20 cellular contexts compared by ENCODE assay signal in genomic region chr2:112891333-112891950, GRCh38. TPM values are rescaled to one million over a fixed set of nuclear protein-coding genes. Genes with fewer than 3 reads are reported as not detected.
DNase-seq lines count a peak whose midpoint lies in the region; ATAC-seq and TF ChIP-seq lines count a peak whose summit lies in the region.
"Had no signal": no experiment of that assay in that cellular context is flagged by ENCODE, and none has a peak within 500 bp of the region (broad histone marks: within the 10 kb centered on the region; RNA-seq: fewer than 3 reads in every experiment).

No MANE protein-coding gene starts in this region.

- DNase-seq in HT-29 (ENCODE audit: low spot score), result peak; percentile 81
- peak; percentile 29 for DNase-seq in RPMI8226
- peak; percentile 62 for DNase-seq in hepatocyte (ENCODE audit: low spot score)
- DNase-seq in superior temporal gyrus (ENCODE audit: extremely low spot score), result peak; percentile 36
- DNase-seq in SHP77 treated with DMSO at 0.1 percent for 48 hours (lab: John Stamatoyannopoulos, UW), result no peak
- DNase-seq in activated T-helper 1 cell treated with anti-CD3 and anti-CD28 coated beads, Interleukin-12 subunit alpha, Interleukin-12 subunit beta, Interleukin-2, Interleukin-4 antibody, amounts not matched to agents 30 ng/mL and 10 ng/mL and 1 ng/mL, durations not matched to agents 14 hours and 24 hours and 36 hours (ENCODE audit: low spot score), result no peak
- DNase-seq: activated CD4-positive, alpha-beta T cell treated with anti-CD3 and anti-CD28 coated beads for 1 hour; activated naive CD8-positive, alpha-beta T cell treated with anti-CD3 and anti-CD28 coated beads, Interleukin-2, amount 10 ng/mL, durations not matched to agents 7 days and 5 days; central memory CD4-positive, alpha-beta T cell; head of caudate nucleus; left ventricle myocardium superior; naive thymus-derived CD8-positive, alpha-beta T cell; NCI-H1105; stimulated activated CD4-positive, alpha-beta T cell treated with anti-CD3 and anti-CD28 coated beads, Interleukin-2, amount 100 ng/mL, for 24 hours; T-helper 17 cell; transverse colon had no signal

- no peak for TF ChIP-seq CTCF in hepatocyte (IDR thresholded peaks at IDR 0.05; ENCODE audit: poor library complexity)

- H3K4me1 ChIP-seq in hepatocyte (ENCODE audit: insufficient read depth), result peaks cover 2% of the 10 kb centered on the region
- H3K4me1 ChIP-seq: transverse colon had no signal

- no peak for ATAC-seq in GM21447 (IDR thresholded peaks at IDR 0.05; ENCODE audit: unreplicated experiment)
- ATAC-seq: left ventricle myocardium superior; naive thymus-derived CD8-positive, alpha-beta T cell; T-helper 17 cell had no signal

- H3K4me2 ChIP-seq in hepatocyte, result no peak overlapping the region

- no peak overlapping the region for H3K4me3 Mint-ChIP-seq in activated T-helper 1 cell treated with anti-CD3 and anti-CD28 coated beads, Interleukin-12 subunit alpha, Interleukin-12 subunit beta, Interleukin-2, Interleukin-4 antibody, amounts not matched to agents 30 ng/mL and 10 ng/mL and 1 ng/mL, durations not matched to agents 14 hours and 24 hours and 36 hours
- H3K4me3 Mint-ChIP-seq: activated naive CD8-positive, alpha-beta T cell treated with anti-CD3 and anti-CD28 coated beads, Interleukin-2, amount 10 ng/mL, durations not matched to agents 7 days and 5 days; naive thymus-derived CD8-positive, alpha-beta T cell; T-helper 17 cell had no signal

- H3K9me2 ChIP-seq in hepatocyte (replicated peaks; ENCODE audit: insufficient read depth), result no peaks in the 10 kb centered on the region

- H3K4me3 ChIP-seq in hepatocyte, result no peak overlapping the region
- H3K4me3 ChIP-seq: BLaER1 treated with 17β-estradiol and CSF1 and Interleukin-3, amounts not matched to agents 10 nM and 100 nM; transverse colon had no signal

- no peaks in the 10 kb centered on the region for H3K79me2 ChIP-seq in hepatocyte

- H3K27ac Mint-ChIP-seq in activated T-helper 1 cell treated with anti-CD3 and anti-CD28 coated beads, Interleukin-12 subunit alpha, Interleukin-12 subunit beta, Interleukin-2, Interleukin-4 antibody, amounts not matched to agents 30 ng/mL and 10 ng/mL and 1 ng/mL, durations not matched to agents 14 hours and 24 hours and 36 hours, result no peak overlapping the region
- H3K27ac Mint-ChIP-seq: activated naive CD8-positive, alpha-beta T cell treated with anti-CD3 and anti-CD28 coated beads, Interleukin-2, amount 10 ng/mL, durations not matched to agents 7 days and 5 days; naive thymus-derived CD8-positive, alpha-beta T cell; T-helper 17 cell had no signal

- intact Hi-C loops in activated T-helper 1 cell treated with anti-CD3 and anti-CD28 coated beads, Interleukin-12 subunit alpha, Interleukin-12 subunit beta, Interleukin-2, Interleukin-4 antibody, amounts not matched to agents 30 ng/mL and 10 ng/mL and 1 ng/mL, durations not matched to agents 14 hours and 24 hours and 36 hours (cut with micrococcal nuclease), result no loop called here

- H3K9me3 Mint-ChIP-seq in activated T-helper 1 cell treated with anti-CD3 and anti-CD28 coated beads, Interleukin-12 subunit alpha, Interleukin-12 subunit beta, Interleukin-2, Interleukin-4 antibody, amounts not matched to agents 30 ng/mL and 10 ng/mL and 1 ng/mL, durations not matched to agents 14 hours and 24 hours and 36 hours, result no peaks in the 10 kb centered on the region
- H3K9me3 Mint-ChIP-seq: activated naive CD8-positive, alpha-beta T cell treated with anti-CD3 and anti-CD28 coated beads, Interleukin-2, amount 10 ng/mL, durations not matched to agents 7 days and 5 days; naive thymus-derived CD8-positive, alpha-beta T cell had no signal

- no peak overlapping the region for H2AFZ ChIP-seq in hepatocyte

- peaks cover 16% of the 10 kb centered on the region for H3K27me3 Mint-ChIP-seq in activated T-helper 1 cell treated with anti-CD3 and anti-CD28 coated beads, Interleukin-12 subunit alpha, Interleukin-12 subunit beta, Interleukin-2, Interleukin-4 antibody, amounts not matched to agents 30 ng/mL and 10 ng/mL and 1 ng/mL, durations not matched to agents 14 hours and 24 hours and 36 hours (ENCODE audit: insufficient read depth)
- H3K27me3 Mint-ChIP-seq: naive thymus-derived CD8-positive, alpha-beta T cell had no signal

- no peaks in the 10 kb centered on the region for H3K9me3 ChIP-seq in hepatocyte (ENCODE audit: low read depth)
- H3K9me3 ChIP-seq: transverse colon had no signal

- WGBS in hepatocyte (ENCODE audit: low lambda C conversion rate, missing lambda C conversion rate), result 91% methylated on average over 6 of the region's 6 CpGs

- no peaks in the 10 kb centered on the region for H3K36me3 Mint-ChIP-seq in activated T-helper 1 cell treated with anti-CD3 and anti-CD28 coated beads, Interleukin-12 subunit alpha, Interleukin-12 subunit beta, Interleukin-2, Interleukin-4 antibody, amounts not matched to agents 30 ng/mL and 10 ng/mL and 1 ng/mL, durations not matched to agents 14 hours and 24 hours and 36 hours (ENCODE audit: low read depth)
- H3K36me3 Mint-ChIP-seq: activated naive CD8-positive, alpha-beta T cell treated with anti-CD3 and anti-CD28 coated beads, Interleukin-2, amount 10 ng/mL, durations not matched to agents 7 days and 5 days; naive thymus-derived CD8-positive, alpha-beta T cell had no signal

- no peak overlapping the region for H3K27ac ChIP-seq in hepatocyte

- H3K36me3 ChIP-seq in hepatocyte (replicated peaks; ENCODE audit: insufficient read depth, low read depth), result no peaks in the 10 kb centered on the region
- H3K36me3 ChIP-seq: BLaER1 treated with 17β-estradiol and CSF1 and Interleukin-3, amounts not matched to agents 10 nM and 100 nM; transverse colon had no signal

- no peaks in the 10 kb centered on the region for H3K4me1 Mint-ChIP-seq in activated T-helper 1 cell treated with anti-CD3 and anti-CD28 coated beads, Interleukin-12 subunit alpha, Interleukin-12 subunit beta, Interleukin-2, Interleukin-4 antibody, amounts not matched to agents 30 ng/mL and 10 ng/mL and 1 ng/mL, durations not matched to agents 14 hours and 24 hours and 36 hours (ENCODE audit: low read depth)
- H3K4me1 Mint-ChIP-seq: activated naive CD8-positive, alpha-beta T cell treated with anti-CD3 and anti-CD28 coated beads, Interleukin-2, amount 10 ng/mL, durations not matched to agents 7 days and 5 days; naive thymus-derived CD8-positive, alpha-beta T cell; T-helper 17 cell had no signal

- H3K27me3 ChIP-seq in hepatocyte, result no peaks in the 10 kb centered on the region
- H3K27me3 ChIP-seq: BLaER1 treated with 17β-estradiol and CSF1 and Interleukin-3, amounts not matched to agents 10 nM and 100 nM; transverse colon had no signal

- H4K20me1 ChIP-seq in hepatocyte (ENCODE audit: insufficient read depth, poor library complexity, severe bottlenecking), result no peaks in the 10 kb centered on the region
- H4K20me1 ChIP-seq: BLaER1 treated with 17β-estradiol and CSF1 and Interleukin-3, amounts not matched to agents 10 nM and 100 nM had no signal

RNA-seq across cellular contexts. Expression of gene IL37, which starts 19.5 kb away (rescaled TPM):
- total RNA-seq in HT-29 (2014; rRNA removed; shearing (Covaris generic)), result not detected in 2 replicates
- total RNA-seq in hepatocyte, result not detected in 2 replicates
- polyA plus RNA-seq in hepatocyte, result not detected in 2 replicates
- not detected in 2 replicates for total RNA-seq in activated T-helper 1 cell treated with anti-CD3 and anti-CD28 coated beads, Interleukin-12 subunit alpha, Interleukin-12 subunit beta, Interleukin-2, Interleukin-4 antibody, amounts not matched to agents 30 ng/mL and 10 ng/mL and 1 ng/mL, durations not matched to agents 14 hours and 24 hours and 36 hours
- total RNA-seq: activated naive CD8-positive, alpha-beta T cell treated with anti-CD3 and anti-CD28 coated beads, Interleukin-2, amount 10 ng/mL, durations not matched to agents 7 days and 5 days; H4; left ventricle myocardium superior; naive thymus-derived CD8-positive, alpha-beta T cell; NCI-H460; T-helper 17 cell had no signal
- polyA plus RNA-seq: naive thymus-derived CD8-positive, alpha-beta T cell had no signal

RNA-seq across cellular contexts. Expression of gene IL1B, which starts 54.9 kb away (rescaled TPM):
- 0.13 and 0.20 TPM in 2 replicates for total RNA-seq in HT-29 (2014; rRNA removed; shearing (Covaris generic))
- 0.76 and 1.1 TPM in 2 replicates for total RNA-seq in hepatocyte
- 1.2 and 2.4 TPM in 2 replicates for polyA plus RNA-seq in hepatocyte
- 0.23 and 0.44 TPM in 2 replicates for total RNA-seq in activated T-helper 1 cell treated with anti-CD3 and anti-CD28 coated beads, Interleukin-12 subunit alpha, Interleukin-12 subunit beta, Interleukin-2, Interleukin-4 antibody, amounts not matched to agents 30 ng/mL and 10 ng/mL and 1 ng/mL, durations not matched to agents 14 hours and 24 hours and 36 hours
- total RNA-seq: H4; naive thymus-derived CD8-positive, alpha-beta T cell had no signal
- polyA plus RNA-seq: naive thymus-derived CD8-positive, alpha-beta T cell had no signal

Comparison
In these comparisons a context has a peak if more than half of its experiments do, and no peak if none do; other contexts are left out.
1. DNase-seq: peak in HT-29 (single experiment), RPMI8226 (single experiment), hepatocyte (single experiment) and superior temporal gyrus (single experiment); none in SHP77 treated with DMSO at 0.1 percent for 48 hours (single experiment) and activated T-helper 1 cell treated with anti-CD3 and anti-CD28 coated beads, Interleukin-12 subunit alpha, Interleukin-12 subunit beta, Interleukin-2, Interleukin-4 antibody, amounts not matched to agents 30 ng/mL and 10 ng/mL and 1 ng/mL, durations not matched to agents 14 hours and 24 hours and 36 hours (single experiment).